19 cellular contexts compared by ENCODE assay signal in genomic region chr15:73936588-73937312, GRCh38. TPM values are rescaled to one million over a fixed set of nuclear protein-coding genes. Genes with fewer than 3 reads are reported as not detected.
DNase-seq lines count a peak whose midpoint lies in the region; ATAC-seq and TF ChIP-seq lines count a peak whose summit lies in the region.
"Had no signal": no experiment of that assay in that cellular context is flagged by ENCODE, and none has a peak within 500 bp of the region (broad histone marks: within the 10 kb centered on the region; RNA-seq: fewer than 3 reads in every experiment).

No MANE protein-coding gene starts in this region.

- BruUV-seq in PC-9 (replicated peaks; lab: Mats Ljungman, UMichigan) = no TSS peak

- H3K79me2 ChIP-seq in PC-9 (ENCODE audit: low read depth) = peaks cover 68% of the 10 kb centered on the region
- peaks cover 57% of the 10 kb centered on the region for H3K79me2 ChIP-seq in fibroblast of lung (ENCODE audit: control insufficient read depth, insufficient read depth, low read length)

- no peaks in the 10 kb centered on the region for H3K9me3 ChIP-seq in PC-9 (ENCODE audit: insufficient read depth, low read depth)
- H3K9me3 ChIP-seq in fibroblast of lung (ENCODE audit: control insufficient read depth, insufficient read depth, low read depth, low read length) = no peaks in the 10 kb centered on the region
- H3K9me3 ChIP-seq: HAP-1 had no signal

- CTCF ChIA-PET in PC-9 (lab: Charles Lee) = interaction anchor here (0.6 kb wide), 1 partner anchor 29 kb away, joined by 12 read pairs; no protein-coding TSS in a partner anchor

- H3K9ac ChIP-seq in fibroblast of lung (ENCODE audit: insufficient read depth, low read length) = no peak overlapping the region

- no peaks in the 10 kb centered on the region for H3K36me3 ChIP-seq in H7 (replicated peaks; ENCODE audit: control insufficient read depth, insufficient read depth, low read length)
- H3K36me3 ChIP-seq in PC-9 (ENCODE audit: low read depth) = 0 out of 2 replicates have a peak, but pooled peaks cover 11% of the 10 kb centered on the region
- peaks cover 3% of the 10 kb centered on the region for H3K36me3 ChIP-seq in fibroblast of lung (ENCODE audit: control insufficient read depth, insufficient read depth, low read length)
- H3K36me3 ChIP-seq: HAP-1 had no signal

- H3K27ac ChIP-seq in PC-9 (peak overlapping the region; percentile 86), fibroblast of lung (ENCODE audit: insufficient read depth, low read length) (no peak overlapping the region)
- H3K27ac ChIP-seq: HL-60 had no signal

- H3K4me1 ChIP-seq in PC-9 (replicated peaks; ENCODE audit: insufficient read depth) (peaks cover 100% of the 10 kb centered on the region), fibroblast of lung (ENCODE audit: control insufficient read depth, extremely low read depth, insufficient read depth, low read length) (peaks cover 22% of the 10 kb centered on the region)

- no peak for ATAC-seq in GM21737 (IDR thresholded peaks at IDR 0.05; ENCODE audit: unreplicated experiment)
- ATAC-seq: activated CD8-positive, alpha-beta memory T cell treated with anti-CD3 and anti-CD28 coated beads, Interleukin-2, amount 10 ng/mL, durations not matched to agents 7 days and 5 days; activated naive CD8-positive, alpha-beta T cell treated with anti-CD3 and anti-CD28 coated beads, Interleukin-2, amount 50 U/mL, for 24 hours; activated T-helper 17 cell treated with anti-CD3 and anti-CD28 coated beads, Interleukin-2, amount 50 U/mL, for 72 hours had no signal

- POLR2A ChIA-PET in PC-9 (lab: Charles Lee; ENCODE audit: unreplicated experiment) = no interaction called here

- H3K4me2 ChIP-seq in PC-9 = peak overlapping the region; percentile 98
- peak overlapping the region; percentile 8 for H3K4me2 ChIP-seq in fibroblast of lung (ENCODE audit: extremely low read depth, insufficient read depth, low read length)

- H3K9me2 ChIP-seq in PC-9 (ENCODE audit: insufficient read depth) = no peaks in the 10 kb centered on the region

- no peak for TF ChIP-seq CTCF in PC-9 (conservative IDR thresholded peaks at IDR 0.05)
- TF ChIP-seq CTCF in fibroblast of lung (conservative IDR thresholded peaks at IDR 0.05 in 1 of 2, IDR thresholded peaks at IDR 0.05 in 1 of 2; ENCODE audit: low read depth in 1 of 2, low read length in 2 of 2) = no peak

- H3K27me3 ChIP-seq in H7 (ENCODE audit: control insufficient read depth, insufficient read depth, low read length) (no peaks in the 10 kb centered on the region), PC-9 (ENCODE audit: insufficient read depth, low read depth) (no peaks in the 10 kb centered on the region), fibroblast of lung (ENCODE audit: control insufficient read depth, insufficient read depth, low read length) (no peaks in the 10 kb centered on the region)

- no peak overlapping the region for H2AFZ ChIP-seq in PC-9
- no peak overlapping the region for H2AFZ ChIP-seq in fibroblast of lung (ENCODE audit: low read length)

- DNase-seq in H7 (peak; percentile 32), PC-9 (no peak), fibroblast of lung (ENCODE audit: low read depth in 2 of 2) (no peak), posterior vena cava (ENCODE audit: low spot score) (peak; percentile 67), NCI-H69 (lab: John Stamatoyannopoulos, UW) (no peak), HPDE6-E6E7 (ENCODE audit: extremely low spot score) (no peak)
- DNase-seq: activated CD8-positive, alpha-beta memory T cell treated with anti-CD3 and anti-CD28 coated beads, Interleukin-2, amount 10 ng/mL, durations not matched to agents 7 days and 5 days; activated naive CD8-positive, alpha-beta T cell treated with anti-CD3 and anti-CD28 coated beads, Interleukin-2, amount 50 U/mL, for 24 hours; AML-193; Calu3; central memory CD4-positive, alpha-beta T cell; NCI-H1092; OCI-M1; stimulated activated CD4-positive, alpha-beta T cell treated with anti-CD3 and anti-CD28 coated beads, Interleukin-4, amount 100 ng/mL, for 4 hours; T1000 had no signal

- intact Hi-C loops in PC-9 (cut with micrococcal nuclease; ENCODE audit: unreplicated experiment) (no loop called here), posterior vena cava (cut with DNase I) (loop anchor here in 1 of 2 donors (5.0 kb wide), 1 partner anchor 671 kb away; no protein-coding TSS in a partner anchor)

- H4K20me1 ChIP-seq in PC-9 (ENCODE audit: insufficient read depth) (no peaks in the 10 kb centered on the region), fibroblast of lung (ENCODE audit: control insufficient read depth, extremely low read depth, insufficient read depth, low read length) (no peaks in the 10 kb centered on the region)

- peaks cover 88% of the 10 kb centered on the region for H3F3A ChIP-seq in PC-9 (ENCODE audit: insufficient read depth, low read depth)

- H3K4me3 ChIP-seq in H7 (ENCODE audit: insufficient read depth, low read depth, low read length) (no peak overlapping the region), PC-9 (peak overlapping the region; percentile 55), fibroblast of lung (replicated peaks in 1 of 4; ENCODE audit: control extremely low read depth in 1 of 4, insufficient read depth in 1 of 4, low read depth in 3 of 4, low read length in 4 of 4) (no peak overlapping the region)
- H3K4me3 ChIP-seq: HAP-1 had no signal

RNA-seq across cellular contexts. Expression of gene LOXL1, which starts 10.5 kb away (rescaled TPM):
- total RNA-seq in H7 (2014; rRNA removed; shearing (Covaris generic)) = 11.8 and 18.4 TPM in 2 replicates
- total RNA-seq in PC-9 (2021) = 35.8 and 50.7 TPM in 2 replicates
- total RNA-seq in fibroblast of lung = 65.6 and 91.4 TPM in 2 replicates
- 163 and 188 TPM in 2 replicates for polyA plus RNA-seq in fibroblast of lung
- polyA plus RNA-seq in fibroblast of lung (2012) = 252 and 290 TPM in 2 replicates
- polyA minus RNA-seq in fibroblast of lung (ENCODE audit: low replicate concordance) = 596 and 875 TPM in 2 replicates
- total RNA-seq in posterior vena cava = 100 to 1,000 TPM in 1 of 2 donors, 10 to 100 TPM in 1; 94.6 to 110 TPM

RNA-seq across cellular contexts. Expression of gene STOML1, which starts 55.3 kb away (rescaled TPM):
- 10.5 and 13.6 TPM in 2 replicates for total RNA-seq in H7 (2014; rRNA removed; shearing (Covaris generic))
- total RNA-seq in PC-9 (2021) (6.0 and 6.1 TPM in 2 replicates), fibroblast of lung (9.2 and 24.8 TPM in 2 replicates), posterior vena cava (10 to 100 TPM; 17.3 to 20.1 TPM)
- polyA plus RNA-seq in fibroblast of lung = 8.7 and 9.8 TPM in 2 replicates
- polyA plus RNA-seq in fibroblast of lung (2012) = 17.9 and 21.1 TPM in 2 replicates
- 23.9 and 42.9 TPM in 2 replicates for polyA minus RNA-seq in fibroblast of lung (ENCODE audit: low replicate concordance)

RNA-seq across cellular contexts. Expression of gene PML, which starts 57.8 kb away (rescaled TPM):
- 23.2 and 24.9 TPM in 2 replicates for total RNA-seq in H7 (2014; rRNA removed; shearing (Covaris generic))
- total RNA-seq in PC-9 (2021) (67.2 and 81.8 TPM in 2 replicates), fibroblast of lung (16.4 and 34.0 TPM in 2 replicates), posterior vena cava (10 to 100 TPM; 49.2 to 50.7 TPM)
- polyA plus RNA-seq in fibroblast of lung = 11.1 and 15.5 TPM in 2 replicates
- 54.7 and 63.1 TPM in 2 replicates for polyA plus RNA-seq in fibroblast of lung (2012)
- 101 and 102 TPM in 2 replicates for polyA minus RNA-seq in fibroblast of lung (ENCODE audit: low replicate concordance)

Comparison
In these comparisons a context has a peak if more than half of its experiments do, and no peak if none do; other contexts are left out.
1. DNase-seq: peak in H7 (single experiment) and posterior vena cava (single experiment); none in PC-9 (0 of 2), fibroblast of lung (0 of 2), NCI-H69 (single experiment) and HPDE6-E6E7 (single experiment).